In the genomic region with DNA sequence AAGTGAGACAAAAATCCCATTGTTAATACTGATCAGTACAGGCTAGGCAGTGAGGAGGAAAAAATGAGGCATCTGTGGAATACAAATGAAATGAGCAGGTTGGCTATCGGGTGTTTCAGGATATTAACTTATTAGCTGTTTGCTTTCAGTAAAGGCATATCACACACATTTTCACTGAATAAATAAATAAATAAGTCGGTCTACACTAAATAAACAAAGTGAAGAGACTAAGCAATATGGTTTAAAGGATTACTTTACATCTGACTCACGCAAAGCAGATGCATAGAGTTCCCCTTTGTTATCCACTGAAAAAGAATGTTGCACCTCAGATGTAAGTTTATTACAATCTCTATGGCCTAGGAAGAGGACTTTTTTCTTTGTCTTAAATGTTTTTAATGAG, we compare ENCODE assay signal across 22 cellular contexts. TPM values are rescaled to one million over a fixed set of nuclear protein-coding genes. Genes with fewer than 3 reads are reported as not detected.
DNase-seq lines count a peak whose midpoint lies in the region; ATAC-seq, FAIRE-seq and TF ChIP-seq lines count a peak whose summit lies in the region.
"Had no signal": no experiment of that assay in that cellular context is flagged by ENCODE, and none has a peak within 500 bp of the region (broad histone marks: within the 10 kb centered on the region; RNA-seq: fewer than 3 reads in every experiment).

No MANE protein-coding gene starts in this region.

- H3K4me2 ChIP-seq in A549: peak overlapping the region; percentile 62
- H3K4me2 ChIP-seq in OCI-LY7 (ENCODE audit: low read length): no peak overlapping the region

- H3K79me2 ChIP-seq in OCI-LY7 (ENCODE audit: insufficient read depth, low read depth, low read length): no peaks in the 10 kb centered on the region

- intact Hi-C loops in OCI-LY7 (cut with micrococcal nuclease; ENCODE audit: unreplicated experiment): no loop called here

- H3K9me3 ChIP-seq in A549: no peaks in the 10 kb centered on the region
- H3K9me3 ChIP-seq in HEK293 (ENCODE audit: control insufficient read depth, insufficient read depth, low read depth, low read length): no peaks in the 10 kb centered on the region
- no peaks in the 10 kb centered on the region for H3K9me3 ChIP-seq in OCI-LY7 (ENCODE audit: low read length)
- H3K9me3 ChIP-seq: gastrocnemius medialis, lower lobe of right lung, right lobe of liver, thoracic aorta had no signal

- no peak for FAIRE-seq in A549 (lab: Jason Lieb, UNC)
- FAIRE-seq: GM12892, K562 had no signal

- no peak overlapping the region for H2AFZ ChIP-seq in OCI-LY7 (ENCODE audit: low read length)

- H3K4me1 ChIP-seq in A549: peaks cover 17% of the 10 kb centered on the region; the same call in 2 of the 3 replicates
- H3K4me1 ChIP-seq in HEK293 (ENCODE audit: control insufficient read depth, insufficient read depth, low read length): peaks cover 3% of the 10 kb centered on the region; the same call in 1 of the 2 replicates
- H3K4me1 ChIP-seq in OCI-LY7 (ENCODE audit: insufficient read depth, low read length, poor library complexity, severe bottlenecking): no peaks in the 10 kb centered on the region
- H3K4me1 ChIP-seq: gastrocnemius medialis, lower lobe of right lung, right lobe of liver had no signal

- BruUV-seq in OCI-LY7 (replicated peaks; lab: Mats Ljungman, UMichigan): no TSS peak

- no peak overlapping the region for H3K4me3 ChIP-seq in A549
- H3K4me3 ChIP-seq in HEK293 (ENCODE audit: low read depth, low read length): no peak overlapping the region
- no peak overlapping the region for H3K4me3 ChIP-seq in fibroblast of villous mesenchyme (ENCODE audit: low read depth, low read length)
- H3K4me3 ChIP-seq in OCI-LY7 (ENCODE audit: low read depth, low read length, poor library complexity, severe bottlenecking): no peak overlapping the region
- H3K4me3 ChIP-seq: gastrocnemius medialis, K562, lower lobe of right lung, right lobe of liver, thoracic aorta had no signal

- no peaks in the 10 kb centered on the region for H3K36me3 ChIP-seq in HEK293 (ENCODE audit: control insufficient read depth in 2 of 2, insufficient read depth in 1 of 2, low read length in 2 of 2)
- no peaks in the 10 kb centered on the region for H3K36me3 ChIP-seq in OCI-LY7 (ENCODE audit: insufficient read depth, low read length)
- H3K36me3 ChIP-seq: gastrocnemius medialis, lower lobe of right lung, right lobe of liver, thoracic aorta had no signal

- DNase-seq in A549 (ENCODE audit: low read depth in 1 of 2, low spot score in 1 of 2): no peak
- peak; percentile 53 for DNase-seq in fibroblast of villous mesenchyme (ENCODE audit: low read depth)
- DNase-seq in AG20443 (ENCODE audit: low spot score): no peak
- DNase-seq in OCI-LY7 (ENCODE audit: low spot score): no peak
- DNase-seq in midbrain (lab: John Stamatoyannopoulos, UW): no peak
- DNase-seq: activated CD4-positive, alpha-beta T cell treated with anti-CD3 and anti-CD28 coated beads, Interleukin-2, amount 10 ng/mL, durations not matched to agents 7 days and 5 days; activated naive CD4-positive, alpha-beta T cell treated with anti-CD3 and anti-CD28 coated beads, Interleukin-2, amount 10 ng/mL, durations not matched to agents 7 days and 5 days; CD4-positive, alpha-beta T cell; effector CD8-positive, alpha-beta T cell; gastrocnemius medialis; lower lobe of right lung; NCI-H1105; right lobe of liver; SIG-M5; stimulated activated CD4-positive, alpha-beta T cell treated with anti-CD3 and anti-CD28 coated beads, Interleukin-4, amount 100 ng/mL, for 1 hour; T1000 had no signal

- H4K20me1 ChIP-seq in OCI-LY7 (ENCODE audit: insufficient read depth, low read length): no peaks in the 10 kb centered on the region

- CTCF ChIA-PET in A549 (lab: Yijun Ruan, JAX) (no interaction called here), HEK293 (lab: Yijun Ruan, JAX) (no interaction called here), OCI-LY7 (lab: Charles Lee; ENCODE audit: unreplicated experiment) (no interaction called here)

- TF ChIP-seq CTCF in A549 (IDR thresholded peaks at IDR 0.05): no peak
- no peak for TF ChIP-seq CTCF in HEK293 (tag by site-specific recombination; IDR thresholded peaks at IDR 0.05)
- TF ChIP-seq CTCF in fibroblast of villous mesenchyme (IDR thresholded peaks at IDR 0.05; ENCODE audit: insufficient read depth, low read depth, low read length): no peak
- no peak for TF ChIP-seq CTCF in OCI-LY7 (conservative IDR thresholded peaks at IDR 0.05; ENCODE audit: low read length)

- TF ChIP-seq POLR2A in A549 (IDR thresholded peaks at IDR 0.05; ENCODE audit: low read length): no peak

- no peak for TF ChIP-seq EP300 in A549 (IDR thresholded peaks at IDR 0.05)

- POLR2A ChIA-PET in A549 (lab: Yijun Ruan, JAX) (no interaction called here), HEK293 (lab: Yijun Ruan, JAX) (interaction anchor here (1.0 kb wide), 1 partner anchor 12 kb away, joined by 4 read pairs; no protein-coding TSS in a partner anchor), OCI-LY7 (lab: Charles Lee) (interaction anchor here (0.6 kb wide), 1 partner anchor 1874 kb away, joined by 3 read pairs; no protein-coding TSS in a partner anchor)

- H3K9me2 ChIP-seq in OCI-LY7 (ENCODE audit: insufficient read depth, low read length): no peaks in the 10 kb centered on the region

- 4% methylated on average over 3 of the region's 3 CpGs for WGBS in A549 (ENCODE audit: missing lambda C conversion rate)

- no peak for TF ChIP-seq RAD21 in A549 (conservative IDR thresholded peaks at IDR 0.05 in 1 of 2, IDR thresholded peaks at IDR 0.05 in 1 of 2)

- ATAC-seq in A549 (peak in 1 of 2 experiments; percentile 59; a peak in 1 of 6 replicates), SK-N-SH treated with all-trans-retinoic acid at 6 μM for 48 hours (peak; percentile 47; the same call in 2 of the 3 replicates), HG03571 (IDR thresholded peaks at IDR 0.05; ENCODE audit: unreplicated experiment) (no peak)
- ATAC-seq: gastrocnemius medialis, K562, lower lobe of right lung, right lobe of liver had no signal

- H3K27ac ChIP-seq in A549 (no peak overlapping the region), HEK293 (ENCODE audit: extremely low read depth, low read depth, low read length) (no peak overlapping the region), OCI-LY7 (ENCODE audit: low read depth, low read length, poor library complexity, severe bottlenecking) (no peak overlapping the region)
- H3K27ac ChIP-seq: gastrocnemius medialis, lower lobe of right lung, right lobe of liver, thoracic aorta had no signal

TF ChIP-seq in A549, 52 proteins besides CTCF, POLR2A, EP300 and RAD21 (continues in another document):
- TF ChIP-seq KDM1A (IDR thresholded peaks at IDR 0.05; ENCODE audit: low read depth) (no peak), CBX2 (IDR thresholded peaks at IDR 0.05; ENCODE audit: borderline replicate concordance, low read depth) (no peak)
- TF ChIP-seq, protein P1, sequence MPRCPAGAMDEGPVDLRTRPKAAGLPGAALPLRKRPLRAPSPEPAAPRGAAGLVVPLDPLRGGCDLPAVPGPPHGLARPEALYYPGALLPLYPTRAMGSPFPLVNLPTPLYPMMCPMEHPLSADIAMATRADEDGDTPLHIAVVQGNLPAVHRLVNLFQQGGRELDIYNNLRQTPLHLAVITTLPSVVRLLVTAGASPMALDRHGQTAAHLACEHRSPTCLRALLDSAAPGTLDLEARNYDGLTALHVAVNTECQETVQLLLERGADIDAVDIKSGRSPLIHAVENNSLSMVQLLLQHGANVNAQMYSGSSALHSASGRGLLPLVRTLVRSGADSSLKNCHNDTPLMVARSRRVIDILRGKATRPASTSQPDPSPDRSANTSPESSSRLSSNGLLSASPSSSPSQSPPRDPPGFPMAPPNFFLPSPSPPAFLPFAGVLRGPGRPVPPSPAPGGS (IDR thresholded peaks at IDR 0.05): no peak

TF ChIP-seq in HEK293, 187 proteins besides CTCF, POLR2A, EP300 and RAD21 (continues in another document):
- TF ChIP-seq, protein P2, sequence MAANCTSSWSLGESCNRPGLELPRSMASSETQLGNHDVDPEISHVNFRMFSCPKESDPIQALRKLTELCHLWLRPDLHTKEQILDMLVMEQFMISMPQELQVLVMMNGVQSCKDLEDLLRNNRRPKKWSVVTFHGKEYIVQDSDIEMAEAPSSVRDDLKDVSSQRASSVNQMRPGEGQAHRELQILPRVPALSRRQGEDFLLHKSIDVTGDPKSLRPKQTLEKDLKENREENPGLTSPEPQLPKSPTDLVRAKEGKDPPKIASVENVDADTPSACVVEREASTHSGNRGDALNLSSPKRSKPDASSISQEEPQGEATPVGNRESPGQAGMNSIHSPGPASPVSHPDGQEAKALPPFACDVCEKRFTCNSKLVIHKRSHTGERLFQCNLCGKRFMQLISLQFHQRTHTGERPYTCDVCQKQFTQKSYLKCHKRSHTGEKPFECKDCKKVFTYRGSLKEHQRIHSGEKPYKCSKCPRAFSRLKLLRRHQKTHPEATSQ (tag by site-specific recombination; IDR thresholded peaks at IDR 0.05): no peak
- TF ChIP-seq ZNF16 (tag by site-specific recombination; IDR thresholded peaks at IDR 0.05; ENCODE audit: low read depth) (no peak), ZNF585B (tag by site-specific recombination; IDR thresholded peaks at IDR 0.05) (peak; percentile 57), ZNF416 (tag by site-specific recombination; IDR thresholded peaks at IDR 0.05) (no peak)

TF ChIP-seq in SK-N-SH treated with all-trans-retinoic acid at 6 μM for 48 hours, 23 proteins besides CTCF, POLR2A, EP300 and RAD21:
- no peak for TF ChIP-seq ZFP30 (CRISPR knock-in tag; IDR thresholded peaks at IDR 0.05)

RNA-seq across cellular contexts. Expression of a gene that starts 6.3 kb away (rescaled TPM):
- polyA plus RNA-seq in A549 (2011; rRNA removed): 19.1 and 19.9 TPM in 2 replicates
- polyA plus RNA-seq in A549 (2012; cell fraction: cytosol; rRNA removed): 1.3 and 1.5 TPM in 2 replicates
- polyA plus RNA-seq in A549 (2012; cell fraction: nucleus; rRNA removed): 1.3 and 1.5 TPM in 2 replicates
- polyA plus RNA-seq in A549 (2017; fragmentation: RNase III; extraction: RNeasy Plus Mini Kit Qiagen cat#74134 plus additional on column Dnase treatment): 3.6 to 4.3 TPM (median 4.2 TPM) in 3 replicates
- 13.2 and 14.6 TPM in 2 replicates for polyA minus RNA-seq in A549 (2011; rRNA and poly(A)+ RNA removed)
- 37.4 and 47.1 TPM in 2 replicates for total RNA-seq in fibroblast of villous mesenchyme
- total RNA-seq in OCI-LY7 (2014; rRNA removed; shearing (Covaris generic)): not detected in 2 replicates
- total RNA-seq in OCI-LY7 (2022): not detected in 2 replicates

Comparison
In these comparisons a context has a peak if more than half of its experiments do, and no peak if none do; other contexts are left out.
1. RNA of a gene that starts 6.3 kb away (total RNA-seq): 37.4 to 47.1 TPM in fibroblast of villous mesenchyme; not detected in OCI-LY7; every median in the first group is over 10 times any median in the second.